ENCODE assay signal across 8 cellular contexts in the genomic region with DNA sequence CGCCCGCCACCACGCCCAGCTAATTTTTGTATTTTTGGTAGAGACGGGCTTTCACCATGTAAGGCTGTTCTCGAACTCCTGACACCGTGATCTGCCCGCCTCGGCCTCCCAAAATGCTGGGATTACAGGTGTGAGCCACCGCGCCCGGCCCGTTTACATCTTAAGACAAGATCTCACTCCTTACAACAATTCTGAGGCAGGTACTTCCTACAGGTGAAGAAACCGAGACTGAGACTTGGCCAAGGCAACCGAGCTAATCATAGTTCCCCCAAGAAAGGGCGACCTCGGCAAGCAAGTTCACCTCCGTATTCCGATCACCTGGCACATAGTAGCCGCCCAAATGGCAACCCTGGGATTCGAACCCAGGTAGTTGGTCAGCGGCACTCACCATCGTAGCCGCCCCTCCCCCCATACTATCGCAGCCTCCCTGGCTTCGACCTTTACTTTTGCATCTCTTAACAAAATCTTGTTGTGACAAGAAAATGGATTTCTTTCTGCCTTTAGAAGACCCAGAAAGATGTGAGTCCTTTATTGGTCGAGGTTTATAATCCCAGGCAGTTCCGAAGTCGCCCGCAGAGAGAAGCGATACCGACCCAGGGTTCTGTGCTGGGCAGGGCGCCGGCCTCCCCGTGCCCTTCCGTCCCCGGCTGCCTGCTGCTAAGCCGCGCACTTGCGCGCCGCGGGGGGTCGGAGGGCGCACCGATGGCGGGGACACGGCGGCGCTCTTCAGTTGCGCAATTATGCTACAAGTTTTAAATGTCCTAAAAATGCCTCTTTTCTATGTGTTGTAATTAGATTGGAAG.
DNase-seq lines count a peak whose midpoint lies in the region; ATAC-seq and TF ChIP-seq lines count a peak whose summit lies in the region.

No MANE protein-coding gene starts in this region.

- H3K36me3 ChIP-seq in SU-DHL-6 (ENCODE audit: low read length): no peaks in the 10 kb centered on the region

- peak overlapping the region; percentile 78 for H3K9ac ChIP-seq in SU-DHL-6 (ENCODE audit: low read length)

- H4K20me1 ChIP-seq in SU-DHL-6 (ENCODE audit: low read depth, low read length): no peaks in the 10 kb centered on the region

- ATAC-seq in HG03045 (IDR thresholded peaks at IDR 0.05; ENCODE audit: unreplicated experiment) (no peak), GM21717 (IDR thresholded peaks at IDR 0.05; ENCODE audit: unreplicated experiment) (no peak), HG02571 (IDR thresholded peaks at IDR 0.05; ENCODE audit: unreplicated experiment) (no peak)

- no peaks in the 10 kb centered on the region for H3K79me2 ChIP-seq in SU-DHL-6 (ENCODE audit: insufficient read depth, low read length)

- no peaks in the 10 kb centered on the region for H3K27me3 ChIP-seq in SU-DHL-6 (ENCODE audit: low read length)

- H3F3A ChIP-seq in SU-DHL-6 (ENCODE audit: insufficient read depth): 0 out of 2 replicates have a peak, but pooled peaks cover 6% of the 10 kb centered on the region

- DNase-seq in GM10248 (ENCODE audit: extremely low spot score): peak; percentile 30
- no peak for DNase-seq in fibroblast of pulmonary artery (ENCODE audit: low read depth)
- peak; percentile 60 for DNase-seq in retina
- DNase-seq in NCI-H748 treated with DMSO at 0.1 percent for 48 hours (lab: John Stamatoyannopoulos, UW): no peak

- no peak for TF ChIP-seq CTCF in GM10248 (IDR thresholded peaks at IDR 0.05; ENCODE audit: control extremely low read depth, extremely low read depth, low read depth, missing control alignments)
- TF ChIP-seq CTCF in SU-DHL-6 (IDR thresholded peaks at IDR 0.05; ENCODE audit: insufficient read depth, low read length, poor library complexity, severe bottlenecking): no peak
- TF ChIP-seq CTCF in fibroblast of pulmonary artery (IDR thresholded peaks at IDR 0.05; ENCODE audit: low read length, missing control alignments): no peak

- POLR2A ChIA-PET in GM10248 (lab: Yijun Ruan, JAX): no interaction called here

- no peak overlapping the region for H3K27ac ChIP-seq in SU-DHL-6 (ENCODE audit: low read depth, low read length)

- no peaks in the 10 kb centered on the region for H3K9me3 ChIP-seq in SU-DHL-6 (ENCODE audit: insufficient read depth, low read length)

- no peaks in the 10 kb centered on the region for H3K9me2 ChIP-seq in SU-DHL-6 (replicated peaks; ENCODE audit: insufficient read depth, low read length)

- CTCF ChIA-PET in GM10248 (lab: Yijun Ruan, JAX): interaction anchor here (0.8 to 1.8 kb wide), 7 partner anchors 9 to 270 kb away, joined by 3 to 7 read pairs (median 3); no protein-coding TSS in a partner anchor

- peak overlapping the region; percentile 97 for H2AFZ ChIP-seq in SU-DHL-6 (ENCODE audit: low read depth, low read length, severe bottlenecking)

- peak overlapping the region; percentile 87 for H3K4me2 ChIP-seq in SU-DHL-6 (ENCODE audit: low read depth, low read length, poor library complexity, severe bottlenecking)

- H3K4me3 ChIP-seq in SU-DHL-6 (ENCODE audit: insufficient read depth, low read length, poor library complexity, severe bottlenecking): peak overlapping the region; percentile 76
- peak overlapping the region; percentile 66 for H3K4me3 ChIP-seq in fibroblast of pulmonary artery (replicated peaks; ENCODE audit: low read depth, low read length)

Comparison
In these comparisons a context has a peak if more than half of its experiments do, and no peak if none do; other contexts are left out.
1. DNase-seq: peak in GM10248 (single experiment) and retina (single experiment); none in fibroblast of pulmonary artery (single experiment) and NCI-H748 treated with DMSO at 0.1 percent for 48 hours (single experiment).